In genomic region chr13:71213252-71213821, GRCh38 we compare ENCODE assay signal across 21 cellular contexts.
DNase-seq lines count a peak whose midpoint lies in the region; ATAC-seq and TF ChIP-seq lines count a peak whose summit lies in the region.
"Had no signal": no experiment of that assay in that cellular context is flagged by ENCODE, and none has a peak within 500 bp of the region (broad histone marks: within the 10 kb centered on the region; RNA-seq: fewer than 3 reads in every experiment).

No MANE protein-coding gene starts in this region.

- no peaks in the 10 kb centered on the region for H3K27me3 Mint-ChIP-seq in HFFc6 (ENCODE audit: insufficient read depth)
- H3K27me3 Mint-ChIP-seq: activated naive CD4-positive, alpha-beta T cell treated with anti-CD3 and anti-CD28 coated beads, Interleukin-2, amount 50 U/mL, for 24 hours had no signal

- ATAC-seq in GM19328 (IDR thresholded peaks at IDR 0.05; ENCODE audit: unreplicated experiment) = peak; percentile 54
- peak; percentile 57 for ATAC-seq in HG02678 (IDR thresholded peaks at IDR 0.05; ENCODE audit: unreplicated experiment)
- peak; percentile 57 for ATAC-seq in HG03460 (IDR thresholded peaks at IDR 0.05; ENCODE audit: unreplicated experiment)
- ATAC-seq: activated T-cell treated with anti-CD3 and anti-CD28 coated beads, Interleukin-2, amount 50 U/mL, for 72 hours; HCT116; HepG2; PC-3 had no signal

- DNase-seq in GM13976 (ENCODE audit: low spot score) (peak; percentile 6), NOMO-1 (lab: John Stamatoyannopoulos, UW; ENCODE audit: unreplicated experiment in 2 of 2) (no peak), HFFc6 (no peak), NCI-H524 (lab: John Stamatoyannopoulos, UW) (no peak)
- DNase-seq in effector CD8-positive, alpha-beta T cell (lab: John Stamatoyannopoulos, UW) = no peak
- DNase-seq: activated CD4-positive, alpha-beta T cell treated with anti-CD3 and anti-CD28 coated beads for 48 hours; activated T-cell treated with anti-CD3 and anti-CD28 coated beads, Interleukin-2, amount 50 U/mL, for 72 hours; aorta; DMS79; NCI-H1092; NCI-H2029; NCI-H345; PC-3; SIG-M5; stimulated activated CD4-positive, alpha-beta T cell treated with anti-CD3 and anti-CD28 coated beads, Interleukin-1b, Interleukin-23, amount 100 ng/mL, for 48 hours had no signal

- H3K4me1 Mint-ChIP-seq in HFFc6 (ENCODE audit: low read depth) = no peaks in the 10 kb centered on the region
- H3K4me1 Mint-ChIP-seq: activated naive CD4-positive, alpha-beta T cell treated with anti-CD3 and anti-CD28 coated beads, Interleukin-2, amount 50 U/mL, for 24 hours had no signal

- in situ Hi-C loops in GM13976 (cut with MboI; ENCODE audit: low sequenced_read_pairs, unreplicated experiment) = no loop called here

- TF ChIP-seq CTCF in GM13976 (IDR thresholded peaks at IDR 0.05; ENCODE audit: borderline replicate concordance, control extremely low read depth, extremely low read depth, insufficient read depth, missing control alignments) = no peak
- TF ChIP-seq CTCF in HFFc6 (IDR thresholded peaks at IDR 0.05) = no peak

- no peak overlapping the region for H3K27ac Mint-ChIP-seq in HFFc6
- H3K27ac Mint-ChIP-seq: activated naive CD4-positive, alpha-beta T cell treated with anti-CD3 and anti-CD28 coated beads, Interleukin-2, amount 50 U/mL, for 24 hours; activated T-cell treated with anti-CD3 and anti-CD28 coated beads, Interleukin-2, amount 50 U/mL, for 72 hours had no signal

- no peak overlapping the region for H3K4me3 Mint-ChIP-seq in HFFc6
- H3K4me3 Mint-ChIP-seq: activated naive CD4-positive, alpha-beta T cell treated with anti-CD3 and anti-CD28 coated beads, Interleukin-2, amount 50 U/mL, for 24 hours; activated T-cell treated with anti-CD3 and anti-CD28 coated beads, Interleukin-2, amount 50 U/mL, for 72 hours had no signal

- H3K9me3 Mint-ChIP-seq in HFFc6 = peaks cover 53% of the 10 kb centered on the region
- H3K9me3 Mint-ChIP-seq: activated naive CD4-positive, alpha-beta T cell treated with anti-CD3 and anti-CD28 coated beads, Interleukin-2, amount 50 U/mL, for 24 hours had no signal

- no peaks in the 10 kb centered on the region for H3K36me3 Mint-ChIP-seq in HFFc6 (ENCODE audit: low read depth)
- H3K36me3 Mint-ChIP-seq: activated naive CD4-positive, alpha-beta T cell treated with anti-CD3 and anti-CD28 coated beads, Interleukin-2, amount 50 U/mL, for 24 hours had no signal
